Comparison of ENCODE assay signal across 24 cellular contexts in the genomic region with DNA sequence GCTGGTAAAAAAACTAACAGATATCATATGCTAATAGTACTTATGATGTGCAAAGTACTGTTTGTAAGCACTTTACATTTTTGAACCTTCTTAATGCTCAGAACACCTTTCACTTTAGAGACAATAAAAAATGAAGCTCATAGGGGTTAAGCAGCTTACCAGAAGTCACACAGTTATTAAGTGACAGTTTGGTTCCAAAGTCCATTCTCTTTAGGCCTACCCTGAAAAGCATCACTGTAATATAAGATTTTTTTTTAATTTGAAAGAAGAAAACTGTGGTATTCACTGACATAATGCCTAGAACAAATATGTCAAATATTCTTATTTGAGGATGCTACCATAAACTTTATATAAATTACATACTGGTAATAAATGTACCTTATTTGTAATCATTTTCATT.
"Had no signal": no experiment of that assay in that cellular context is flagged by ENCODE, and none has a peak within 500 bp of the region (broad histone marks: within the 10 kb centered on the region; RNA-seq: fewer than 3 reads in every experiment).

No MANE protein-coding gene starts in this region.

- H3K4me3 ChIP-seq: breast epithelium, left lung, lung, testis, transverse colon had no signal

- H3K9me3 ChIP-seq: breast epithelium, left lung, testis, transverse colon had no signal

- H3K27ac ChIP-seq: breast epithelium, left lung, testis, transverse colon, VCaP had no signal

- H3K36me3 ChIP-seq: breast epithelium, left lung, transverse colon had no signal

- DNase-seq: activated CD4-positive, alpha-beta T cell treated with anti-CD3 and anti-CD28 coated beads for 4 hours; activated CD4-positive, alpha-beta T cell treated with anti-CD3 and anti-CD28 coated beads, Interleukin-2, amount 50 U/mL, for 4 hours; activated naive CD4-positive, alpha-beta T cell; activated T-cell treated with anti-CD3 and anti-CD28 coated beads for 4 hours; activated T-cell treated with anti-CD3 and anti-CD28 coated beads, Interleukin-2, amount 50 U/mL, for 72 hours; endodermal cell; foreskin fibroblast; head of caudate nucleus; hippocampal formation; immature natural killer cell; left lung; mesendoderm; right cardiac atrium; stimulated activated CD4-positive, alpha-beta T cell treated with anti-CD3 and anti-CD28 coated beads, Interleukin-12 subunit alpha, Interleukin-12 subunit beta, amount 100 ng/mL, for 4 hours; stimulated activated CD4-positive, alpha-beta T cell treated with anti-CD3 and anti-CD28 coated beads, Interleukin-4, amount 100 ng/mL, for 1 hour; stimulated activated naive CD8-positive, alpha-beta T cell treated with anti-CD3 and anti-CD28 coated beads, Interleukin-15, Interleukin-2, amounts not matched to agents 100 U/mL and 50 U/mL, for 24 hours; testis; transverse colon had no signal

- H3K4me1 ChIP-seq: breast epithelium, left lung, testis had no signal

- H3K27me3 ChIP-seq: breast epithelium, left lung, testis, transverse colon had no signal

- ATAC-seq: activated naive CD4-positive, alpha-beta T cell treated with anti-CD3 and anti-CD28 coated beads, Interleukin-2, amount 50 U/mL, for 72 hours; activated T-cell treated with anti-CD3 and anti-CD28 coated beads, Interleukin-2, amount 50 U/mL, for 72 hours; esophagus mucosa; left lung; natural killer cell treated with Interleukin-12 subunit alpha and Interleukin-12 subunit beta and Interleukin-15 and Interleukin-18, amount 100 ng/mL, for 72 hours; right cardiac atrium; stimulated activated naive CD8-positive, alpha-beta T cell treated with anti-CD3 and anti-CD28 coated beads, Interleukin-15, Interleukin-2, amounts not matched to agents 100 U/mL and 50 U/mL, for 24 hours had no signal
